In the genomic region with DNA sequence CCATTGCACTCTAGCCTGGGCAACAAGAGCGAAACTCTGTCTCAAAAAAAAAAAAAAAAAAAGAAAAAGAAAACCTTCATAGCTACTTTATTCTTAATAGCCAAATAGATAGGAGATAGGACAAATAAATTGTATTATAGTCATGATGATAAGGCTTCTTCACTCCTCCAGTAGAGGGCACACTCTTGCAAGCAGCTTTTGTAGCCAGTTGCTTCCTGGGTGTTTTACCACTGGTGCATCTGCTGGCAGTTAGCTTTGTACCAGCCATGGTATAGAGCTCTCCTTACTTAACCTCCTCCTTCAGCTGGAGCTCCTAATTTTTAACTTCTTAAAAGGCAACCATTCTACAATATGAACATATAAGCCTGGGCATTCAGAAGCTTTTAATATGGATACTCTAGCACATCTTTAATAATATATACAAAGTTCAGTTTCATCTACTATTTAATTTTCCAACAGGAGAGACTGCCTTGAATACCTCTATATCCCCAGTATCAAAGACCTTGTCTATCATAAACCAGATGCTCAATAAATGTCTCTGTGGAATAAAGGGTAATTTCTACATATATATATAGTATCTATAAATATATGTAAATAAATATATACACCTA, we compare ENCODE assay signal across 9 cellular contexts. TPM values are rescaled to one million over a fixed set of nuclear protein-coding genes. Genes with fewer than 3 reads are reported as not detected.
DNase-seq lines count a peak whose midpoint lies in the region; ATAC-seq, FAIRE-seq and TF ChIP-seq lines count a peak whose summit lies in the region.
"Had no signal": no experiment of that assay in that cellular context is flagged by ENCODE, and none has a peak within 500 bp of the region (broad histone marks: within the 10 kb centered on the region; RNA-seq: fewer than 3 reads in every experiment).

No MANE protein-coding gene starts in this region.

- H3K27me3 Mint-ChIP-seq in activated T-helper 2 cell treated with anti-CD3 and anti-CD28 coated beads, Interferon-gamma antibody, Interleukin-2, Interleukin-4, amounts not matched to agents 10 μg/mL and 5 μg/mL and 100 μg/mL, durations not matched to agents 14 hours and 24 hours and 36 hours (ENCODE audit: low read depth): peaks cover 11% of the 10 kb centered on the region
- H3K27me3 Mint-ChIP-seq: IgD-negative memory B cell had no signal

- in situ Hi-C loops in KBM-7 (cut with MboI; ENCODE audit: low pct_unique_long_range_greater_than_20kb, low sequenced_read_pairs): no loop called here
- in situ Hi-C loops in Panc1 (cut with HindIII; ENCODE audit: low pct_unique_long_range_greater_than_20kb, low sequenced_read_pairs): no loop called here
- in situ Hi-C loops in K562 (cut with MboI): no loop called here

- no peak overlapping the region for H3K4me3 Mint-ChIP-seq in activated T-helper 2 cell treated with anti-CD3 and anti-CD28 coated beads, Interferon-gamma antibody, Interleukin-2, Interleukin-4, amounts not matched to agents 10 μg/mL and 5 μg/mL and 100 μg/mL, durations not matched to agents 14 hours and 24 hours and 36 hours (ENCODE audit: low read depth)
- H3K4me3 Mint-ChIP-seq: IgD-negative memory B cell had no signal

- peak; percentile 81 for TF ChIP-seq CTCF in Panc1 (IDR thresholded peaks at IDR 0.05)
- peak; percentile 73 to 87 (median 77) for TF ChIP-seq CTCF in K562 (IDR thresholded peaks at IDR 0.05 in 2 of 3, conservative IDR thresholded peaks at IDR 0.05 in 1 of 3; ENCODE audit: insufficient read depth in 2 of 3, low read depth in 1 of 3, low read length in 3 of 3)

- H3K4me2 ChIP-seq in K562 (ENCODE audit: insufficient read depth, low read length): no peak overlapping the region

- no peak overlapping the region for H3K9ac ChIP-seq in K562 (ENCODE audit: insufficient read depth in 1 of 2, low read depth in 2 of 2, low read length in 2 of 2)

- H2AFZ ChIP-seq in K562 (ENCODE audit: low read depth, low read length): no peak overlapping the region

- no peaks in the 10 kb centered on the region for H3K4me1 Mint-ChIP-seq in activated T-helper 2 cell treated with anti-CD3 and anti-CD28 coated beads, Interferon-gamma antibody, Interleukin-2, Interleukin-4, amounts not matched to agents 10 μg/mL and 5 μg/mL and 100 μg/mL, durations not matched to agents 14 hours and 24 hours and 36 hours (ENCODE audit: low read depth)

- no peaks in the 10 kb centered on the region for H3K9me3 Mint-ChIP-seq in activated T-helper 2 cell treated with anti-CD3 and anti-CD28 coated beads, Interferon-gamma antibody, Interleukin-2, Interleukin-4, amounts not matched to agents 10 μg/mL and 5 μg/mL and 100 μg/mL, durations not matched to agents 14 hours and 24 hours and 36 hours
- H3K9me3 Mint-ChIP-seq: IgD-negative memory B cell had no signal

- no peak for TF ChIP-seq EP300 in K562 (IDR thresholded peaks at IDR 0.05; ENCODE audit: low read length)

- H3K4me1 ChIP-seq in Panc1 (ENCODE audit: control insufficient read depth, insufficient read depth, low read length): no peaks in the 10 kb centered on the region
- H3K4me1 ChIP-seq in K562 (replicated peaks in 1 of 2; ENCODE audit: control insufficient read depth in 2 of 2, insufficient read depth in 2 of 2, low read length in 2 of 2): peaks cover 0 to 6% of the 10 kb centered on the region in 2 experiments; a peak in 3 of 5 replicates

- peak; percentile 49 to 72 for TF ChIP-seq RAD21 in K562 (CRISPR knock-in tag; conservative IDR thresholded peaks at IDR 0.05 in 1 of 2, IDR thresholded peaks at IDR 0.05 in 1 of 2)

- no peak for TF ChIP-seq POLR2A in K562 (conservative IDR thresholded peaks at IDR 0.05)

- H3K79me2 ChIP-seq in K562 (ENCODE audit: control insufficient read depth, insufficient read depth, low read length): peaks cover 32% of the 10 kb centered on the region

- POLR2A ChIA-PET in Panc1 (lab: Charles Lee) (interaction anchor here (0.6 to 0.9 kb wide), 2 partner anchors 36 to 220 kb away, joined by 4 to 7 read pairs; partner anchors contain the start of gene EVI5), K562 (lab: Yijun Ruan, JAX) (interaction anchor here (0.8 to 0.9 kb wide), 5 partner anchors 11 to 405 kb away, joined by 3 to 5 read pairs (median 3); partner anchors contain the start of gene RPL5)

- H3K27me3 ChIP-seq in Panc1 (ENCODE audit: control insufficient read depth, insufficient read depth, low read length): no peaks in the 10 kb centered on the region
- H3K27me3 ChIP-seq in K562 (ENCODE audit: control insufficient read depth in 2 of 2, insufficient read depth in 2 of 2, low read length in 2 of 2): no peaks in the 10 kb centered on the region

- CTCF ChIA-PET in Panc1 (lab: Charles Lee) (interaction anchor here (0.5 to 0.7 kb wide), 7 partner anchors 28 to 713 kb away, joined by 3 to 10 read pairs (median 4); no protein-coding TSS in a partner anchor), K562 (lab: Yijun Ruan, JAX; ENCODE audit: low intra/inter-chr PET ratio) (interaction anchor here (1.4 kb wide), 1 partner anchor 69 kb away, joined by 7 read pairs; no protein-coding TSS in a partner anchor)

- no peaks in the 10 kb centered on the region for H3K36me3 Mint-ChIP-seq in activated T-helper 2 cell treated with anti-CD3 and anti-CD28 coated beads, Interferon-gamma antibody, Interleukin-2, Interleukin-4, amounts not matched to agents 10 μg/mL and 5 μg/mL and 100 μg/mL, durations not matched to agents 14 hours and 24 hours and 36 hours (ENCODE audit: low read depth)
- H3K36me3 Mint-ChIP-seq: IgD-negative memory B cell had no signal

- FAIRE-seq in K562 (lab: Jason Lieb, UNC): peak; percentile 80

- ATAC-seq in GM18867 (IDR thresholded peaks at IDR 0.05; ENCODE audit: unreplicated experiment) (peak; percentile 76), Panc1 (peak; percentile 74), K562 (peak; percentile 89)

- H3K27ac Mint-ChIP-seq in activated T-helper 2 cell treated with anti-CD3 and anti-CD28 coated beads, Interferon-gamma antibody, Interleukin-2, Interleukin-4, amounts not matched to agents 10 μg/mL and 5 μg/mL and 100 μg/mL, durations not matched to agents 14 hours and 24 hours and 36 hours: no peak overlapping the region
- H3K27ac Mint-ChIP-seq: IgD-negative memory B cell had no signal

- H3K9me1 ChIP-seq in K562 (ENCODE audit: control insufficient read depth, insufficient read depth, low read length): no peaks in the 10 kb centered on the region

- DNase-seq in CD1c-positive myeloid dendritic cell (ENCODE audit: extremely low spot score): peak; percentile 63
- peak; percentile 40 for DNase-seq in KBM-7
- DNase-seq in Panc1 (ENCODE audit: low read depth, low spot score): no peak
- DNase-seq in K562 (ENCODE audit: extremely low read depth in 1 of 4, low spot score in 3 of 4): peak; percentile 40 to 76 (median 52)
- peak; percentile 69 for DNase-seq in inferior parietal cortex (ENCODE audit: extremely low spot score)
- DNase-seq in stimulated activated CD8-positive, alpha-beta memory T cell treated with anti-CD3 and anti-CD28 coated beads, Interleukin-12 subunit alpha, Interleukin-12 subunit beta, amount 100 ng/mL, for 1 hour (ENCODE audit: low read depth): peak; percentile 6
- no peak for DNase-seq in activated T-helper 2 cell treated with anti-CD3 and anti-CD28 coated beads, Interferon-gamma antibody, Interleukin-2, Interleukin-4, amounts not matched to agents 10 μg/mL and 5 μg/mL and 100 μg/mL, durations not matched to agents 14 hours and 24 hours and 36 hours (ENCODE audit: low spot score)

- no peaks in the 10 kb centered on the region; the same call in 1 of the 2 replicates for H4K20me1 ChIP-seq in K562 (replicated peaks; ENCODE audit: control insufficient read depth, insufficient read depth, low read length)

- no CpG with 5 or more reads among the region's 1 CpG for whole genome bisulfite sequencing in K562 (ENCODE audit: insufficient coverage, low coverage, missing lambda C conversion rate)

- intact Hi-C loops in Panc1 (cut with micrococcal nuclease; ENCODE audit: unreplicated experiment) (no loop called here), K562 (cut with micrococcal nuclease) (loop anchor here (1.0 to 5.0 kb wide), 2 partner anchors 69 to 83 kb away; partner anchors contain the start of gene RPL5)
- intact Hi-C loops in activated T-helper 2 cell treated with anti-CD3 and anti-CD28 coated beads, Interferon-gamma antibody, Interleukin-2, Interleukin-4, amounts not matched to agents 10 μg/mL and 5 μg/mL and 100 μg/mL, durations not matched to agents 14 hours and 24 hours and 36 hours (cut with micrococcal nuclease): loop anchor here (1.0 kb wide), 1 partner anchor 69 kb away; no protein-coding TSS in a partner anchor

- BruUV-seq in Panc1 (replicated peaks; lab: Mats Ljungman, UMichigan) (no TSS peak), K562 (replicated peaks; lab: Mats Ljungman, UMichigan) (no TSS peak)

- H3K27ac ChIP-seq in Panc1 (ENCODE audit: low read length): no peak overlapping the region
- no peak overlapping the region for H3K27ac ChIP-seq in K562 (ENCODE audit: extremely low read depth, low read depth, low read length)

- H3K36me3 ChIP-seq in Panc1 (ENCODE audit: control insufficient read depth, insufficient read depth, low read length) (no peaks in the 10 kb centered on the region), K562 (ENCODE audit: control insufficient read depth, insufficient read depth, low read length) (no peaks in the 10 kb centered on the region)

- H3K4me3 ChIP-seq in Panc1 (ENCODE audit: low read depth in 2 of 2, low read length in 2 of 2) (no peak overlapping the region), K562 (no peak overlapping the region)

- H3K9me3 ChIP-seq in Panc1 (ENCODE audit: control insufficient read depth, insufficient read depth, low read depth, low read length): no peaks in the 10 kb centered on the region
- H3K9me3 ChIP-seq in K562 (replicated peaks; ENCODE audit: control insufficient read depth, insufficient read depth, low read depth, low read length): no peaks in the 10 kb centered on the region

RNA-seq across cellular contexts. Expression of gene EVI5, which starts 35.8 kb away (rescaled TPM):
- total RNA-seq in Panc1 (2021; ENCODE audit: unreplicated experiment) (21.2 TPM), K562 (2014; rRNA removed) (25.1 and 50.1 TPM in 2 replicates), K562 (2014; rRNA removed; fragmentation: Illumina TruSeq; extraction: Trizol) (13.7 and 18.5 TPM in 2 replicates), K562 (2015; rRNA removed; fragmentation: Illumina TruSeq; extraction: Trizol) (18.3 and 18.4 TPM in 2 replicates), K562 (2021) (16.5 and 18.7 TPM in 2 replicates)
- 4.7 TPM for polyA plus RNA-seq in Panc1 (2012; ENCODE audit: insufficient read length)
- total RNA-seq in K562 (2011; cell fraction: chromatin; rRNA removed; ENCODE audit: low replicate concordance): 14.6 and 66.4 TPM in 2 replicates
- total RNA-seq in K562 (2011; cell fraction: nucleolus; rRNA removed): 12.8 and 17.0 TPM in 2 replicates
- total RNA-seq in K562 (2011; cell fraction: nucleoplasm; rRNA removed): 17.1 and 20.8 TPM in 2 replicates
- polyA plus RNA-seq in K562 (2011; rRNA removed) (4.9 and 6.3 TPM in 2 replicates), K562 (2014; fragmentation: Illumina TruSeq; extraction: Trizol) (5.5 and 6.0 TPM in 2 replicates), K562 (2014; fragmentation: Nextera tagmentation; extraction: Ambion mirVana) (1 to 10 TPM; 1.7 to 4.8 TPM), K562 (2014; rRNA removed) (16.2 and 19.6 TPM in 2 replicates)
- polyA plus RNA-seq in K562 (2011; cell fraction: cytosol; rRNA removed): 1.2 and 2.8 TPM in 2 replicates
- 5.2 and 6.8 TPM in 2 replicates for polyA plus RNA-seq in K562 (2011; cell fraction: nucleus; rRNA removed)
- 2.6 and 2.9 TPM in 2 replicates for polyA plus RNA-seq in K562 (2012)
- polyA minus RNA-seq in K562 (2011; rRNA and poly(A)+ RNA removed): 23.8 and 27.2 TPM in 2 replicates
- polyA minus RNA-seq in K562 (2011; cell fraction: cytosol; rRNA and poly(A)+ RNA removed): 11.1 and 13.0 TPM in 2 replicates
- 21.0 and 32.9 TPM in 2 replicates for polyA minus RNA-seq in K562 (2011; cell fraction: nucleus; rRNA and poly(A)+ RNA removed)
- 60.8 and 63.4 TPM in 2 replicates for total RNA-seq in activated T-helper 2 cell treated with anti-CD3 and anti-CD28 coated beads, Interferon-gamma antibody, Interleukin-2, Interleukin-4, amounts not matched to agents 10 μg/mL and 5 μg/mL and 100 μg/mL, durations not matched to agents 14 hours and 24 hours and 36 hours

Comparison
In these comparisons a context has a peak if more than half of its experiments do, and no peak if none do; other contexts are left out.
1. DNase-seq: peak in CD1c-positive myeloid dendritic cell (single experiment), KBM-7 (single experiment), K562 (4 of 4), inferior parietal cortex (single experiment) and stimulated activated CD8-positive, alpha-beta memory T cell treated with anti-CD3 and anti-CD28 coated beads, Interleukin-12 subunit alpha, Interleukin-12 subunit beta, amount 100 ng/mL, for 1 hour (single experiment); none in Panc1 (single experiment) and activated T-helper 2 cell treated with anti-CD3 and anti-CD28 coated beads, Interferon-gamma antibody, Interleukin-2, Interleukin-4, amounts not matched to agents 10 μg/mL and 5 μg/mL and 100 μg/mL, durations not matched to agents 14 hours and 24 hours and 36 hours (single experiment).
2. Peak in every context shown above with its lines, with median percentiles within 50 percentile points of each other: ATAC-seq.